In genomic region chr14:65369560-65369959, GRCh38 we compare ENCODE assay signal across 12 cellular contexts.
"Had no signal": no experiment of that assay in that cellular context is flagged by ENCODE, and none has a peak within 500 bp of the region (broad histone marks: within the 10 kb centered on the region; RNA-seq: fewer than 3 reads in every experiment).

No MANE protein-coding gene starts in this region.

- H3K4me3 Mint-ChIP-seq: T-helper 17 cell had no signal

- H3K27me3 ChIP-seq: body of pancreas had no signal

- H3K9ac ChIP-seq: parathyroid adenoma had no signal

- H2AFZ ChIP-seq: parathyroid adenoma had no signal

- H3K36me3 ChIP-seq: heart right ventricle, tibial artery had no signal

- H3K27ac Mint-ChIP-seq: T-helper 17 cell had no signal

- DNase-seq: activated CD8-positive, alpha-beta memory T cell treated with anti-CD3 and anti-CD28 coated beads, Interleukin-2, amount 50 U/mL, for 48 hours; activated gamma-delta T cell; amniotic stem cell; body of pancreas; central memory CD4-positive, alpha-beta T cell; effector CD4-positive, alpha-beta T cell; heart right ventricle; naive thymus-derived CD4-positive, alpha-beta T cell; T-helper 17 cell; tibial artery had no signal

- H3K79me2 ChIP-seq: parathyroid adenoma had no signal

- H3K9me3 ChIP-seq: body of pancreas, heart right ventricle, tibial artery had no signal

- H3K4me1 ChIP-seq: body of pancreas, parathyroid adenoma, tibial artery had no signal

- H3K27ac ChIP-seq: body of pancreas, coronary artery, heart right ventricle, parathyroid adenoma, tibial artery had no signal

- H3K4me3 ChIP-seq: body of pancreas, coronary artery, heart right ventricle, tibial artery had no signal

- ATAC-seq: body of pancreas; heart right ventricle; naive thymus-derived CD4-positive, alpha-beta T cell; T-helper 17 cell had no signal

- H3K9me3 Mint-ChIP-seq: naive thymus-derived CD4-positive, alpha-beta T cell had no signal
